ENCODE assay signal across 1 cellular context in the genomic region with DNA sequence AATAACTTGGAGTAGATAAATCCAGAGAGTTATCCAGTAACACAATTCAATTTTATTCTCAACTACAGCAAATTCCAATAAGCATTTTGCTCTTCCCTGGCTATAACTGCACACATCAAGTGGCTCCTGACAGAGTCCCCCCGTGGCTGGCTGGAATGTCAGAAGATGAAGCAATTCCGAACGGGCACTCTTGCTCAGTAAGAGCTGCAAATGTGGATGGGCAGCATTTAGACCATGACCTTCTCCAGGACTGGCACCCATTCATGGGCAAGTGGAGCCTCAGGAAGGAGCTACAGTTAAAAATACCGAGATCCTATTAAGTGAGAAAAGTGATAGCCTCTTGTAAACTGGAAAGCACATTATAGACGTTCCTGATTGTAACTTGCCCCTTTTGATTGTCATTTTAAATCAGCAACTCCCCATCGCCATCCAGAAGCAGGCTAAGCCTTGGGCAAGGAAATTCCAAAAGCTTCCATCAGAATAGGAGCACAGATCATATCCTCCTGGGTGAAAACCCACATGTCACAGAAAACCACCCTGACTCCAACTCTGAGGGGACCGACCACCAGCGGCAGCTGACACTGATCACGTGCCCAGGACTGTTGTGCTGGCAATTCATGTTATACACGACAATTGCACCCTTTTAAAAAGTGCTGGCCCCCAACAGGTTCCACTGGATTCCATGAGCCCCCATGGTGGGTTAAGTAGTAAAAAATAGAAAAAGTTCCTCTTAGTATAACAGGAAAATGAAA.
TF ChIP-seq lines count a peak whose summit lies in the region.

No MANE protein-coding gene starts in this region.

TF ChIP-seq in H1, 55 proteins besides CTCF, POLR2A, EP300 and RAD21:
- TF ChIP-seq, protein P1, sequence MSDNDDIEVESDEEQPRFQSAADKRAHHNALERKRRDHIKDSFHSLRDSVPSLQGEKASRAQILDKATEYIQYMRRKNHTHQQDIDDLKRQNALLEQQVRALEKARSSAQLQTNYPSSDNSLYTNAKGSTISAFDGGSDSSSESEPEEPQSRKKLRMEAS (IDR thresholded peaks at IDR 0.05): 0 out of 2 replicates have a peak, but pooled peaks have one; percentile 41
- TF ChIP-seq ASH2L (IDR thresholded peaks at IDR 0.05; ENCODE audit: low read length): peak; percentile 78
- TF ChIP-seq, protein P2, sequence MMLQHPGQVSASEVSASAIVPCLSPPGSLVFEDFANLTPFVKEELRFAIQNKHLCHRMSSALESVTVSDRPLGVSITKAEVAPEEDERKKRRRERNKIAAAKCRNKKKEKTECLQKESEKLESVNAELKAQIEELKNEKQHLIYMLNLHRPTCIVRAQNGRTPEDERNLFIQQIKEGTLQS (IDR thresholded peaks at IDR 0.05; ENCODE audit: insufficient read depth, low read depth, low read length): peak; percentile 59; the same call in 1 of the 2 replicates
- no peak for TF ChIP-seq JUN (IDR thresholded peaks at IDR 0.05; ENCODE audit: low read depth, low read length)
- TF ChIP-seq, protein P3, sequence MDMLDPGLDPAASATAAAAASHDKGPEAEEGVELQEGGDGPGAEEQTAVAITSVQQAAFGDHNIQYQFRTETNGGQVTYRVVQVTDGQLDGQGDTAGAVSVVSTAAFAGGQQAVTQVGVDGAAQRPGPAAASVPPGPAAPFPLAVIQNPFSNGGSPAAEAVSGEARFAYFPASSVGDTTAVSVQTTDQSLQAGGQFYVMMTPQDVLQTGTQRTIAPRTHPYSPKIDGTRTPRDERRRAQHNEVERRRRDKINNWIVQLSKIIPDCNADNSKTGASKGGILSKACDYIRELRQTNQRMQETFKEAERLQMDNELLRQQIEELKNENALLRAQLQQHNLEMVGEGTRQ (IDR thresholded peaks at IDR 0.05; ENCODE audit: low read length): peak; percentile 75
- peak; percentile 64; the same call in 1 of the 2 replicates for TF ChIP-seq CEBPB (IDR thresholded peaks at IDR 0.05; ENCODE audit: low read depth, low read length)
